ENCODE assay signal across 9 cellular contexts in the genomic region with DNA sequence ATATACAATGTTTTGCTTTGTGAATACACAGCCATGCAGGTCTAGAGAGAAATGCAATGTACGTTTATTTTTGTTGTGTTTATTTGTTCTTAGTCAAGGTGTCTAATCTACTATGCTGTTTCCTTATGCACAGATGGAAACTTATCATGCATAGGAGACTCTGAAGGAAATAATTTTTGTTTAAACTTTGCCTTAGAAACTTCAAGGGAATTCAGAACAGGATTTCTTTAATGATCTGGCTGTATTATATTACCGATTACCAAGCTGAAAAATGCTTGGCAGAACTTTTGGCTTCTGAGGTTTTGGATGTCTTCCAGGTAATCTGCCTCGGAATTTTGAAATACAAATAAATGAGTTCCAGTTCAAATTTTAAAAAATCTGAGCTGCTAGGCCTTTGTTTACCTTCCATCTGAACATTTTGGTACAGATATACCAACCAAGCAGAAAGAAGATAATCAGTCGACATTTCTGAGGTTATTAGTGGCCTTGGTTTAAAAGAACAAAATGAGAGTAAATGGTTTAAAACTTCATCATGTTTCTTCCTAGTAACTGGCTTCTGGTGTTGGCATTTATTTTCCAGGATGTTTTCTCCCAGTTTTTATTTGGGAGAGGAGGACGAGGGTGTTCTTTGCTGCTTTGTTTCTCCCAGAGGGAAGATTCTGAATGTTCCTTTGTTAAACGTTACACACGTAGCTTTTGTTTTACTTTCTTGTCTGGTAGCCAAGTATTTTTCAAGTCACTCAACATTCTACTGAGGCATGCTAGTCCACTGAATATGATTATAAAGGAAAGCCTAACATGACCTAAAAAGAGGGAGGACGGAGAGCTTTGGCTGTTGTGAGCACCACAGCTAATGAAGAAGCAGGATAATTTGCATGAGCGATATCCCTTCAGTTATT.
DNase-seq lines count a peak whose midpoint lies in the region; ATAC-seq and TF ChIP-seq lines count a peak whose summit lies in the region.
"Had no signal": no experiment of that assay in that cellular context is flagged by ENCODE, and none has a peak within 500 bp of the region (broad histone marks: within the 10 kb centered on the region; RNA-seq: fewer than 3 reads in every experiment).

No MANE protein-coding gene starts in this region.

- no peak overlapping the region for H3K4me3 Mint-ChIP-seq in WTC11

- POLR2A ChIA-PET in WTC11 (lab: Charles Lee): no interaction called here

- H3K27ac Mint-ChIP-seq in WTC11: no peak overlapping the region

- peak; percentile 30 for ATAC-seq in Right ventricle myocardium superior (ENCODE audit: poor library complexity)
- no peak for ATAC-seq in left cardiac atrium
- ATAC-seq in HG03196 (IDR thresholded peaks at IDR 0.05; ENCODE audit: unreplicated experiment): no peak
- ATAC-seq in GM21825 (IDR thresholded peaks at IDR 0.05; ENCODE audit: unreplicated experiment): no peak
- ATAC-seq in WTC11: no peak

- intact Hi-C loops in Right ventricle myocardium superior (cut with DNase I) (no loop called here), left cardiac atrium (cut with DNase I) (no loop called here)

- no peaks in the 10 kb centered on the region for H3K27me3 Mint-ChIP-seq in WTC11 (ENCODE audit: low read depth)

- H3K27ac ChIP-seq in epithelial cell of prostate: peak overlapping the region; percentile 56
- H3K27ac ChIP-seq: BLaER1 had no signal

- no peak for TF ChIP-seq CTCF in WTC11 (IDR thresholded peaks at IDR 0.05)

- DNase-seq in Right ventricle myocardium superior (no peak), left cardiac atrium (no peak), epithelial cell of prostate (ENCODE audit: low read depth, low spot score) (no peak), myocyte (ENCODE audit: low read depth) (peak; percentile 68), hepatic stellate cell (ENCODE audit: low spot score) (no peak), WTC11 (ENCODE audit: low spot score) (no peak)

- H3K4me1 Mint-ChIP-seq in WTC11: peaks cover 21% of the 10 kb centered on the region

- H3K9me3 Mint-ChIP-seq in WTC11: peaks cover under 1% of the 10 kb centered on the region; the same call in 1 of the 2 replicates

- H3K36me3 Mint-ChIP-seq in WTC11: 0 out of 2 replicates have a peak, but pooled peaks cover under 1% of the 10 kb centered on the region

- CTCF ChIA-PET in WTC11 (lab: Charles Lee): no interaction called here

TF ChIP-seq in WTC11, 78 proteins besides CTCF, POLR2A, EP300 and RAD21 (continues in another document):
- TF ChIP-seq CBFB (CRISPR knock-in tag; IDR thresholded peaks at IDR 0.05; ENCODE audit: low read depth) (no peak), TEAD1 (CRISPR knock-in tag; IDR thresholded peaks at IDR 0.05) (no peak), SMAD3 (CRISPR knock-in tag; IDR thresholded peaks at IDR 0.05; ENCODE audit: borderline replicate concordance) (no peak), TCF7 (CRISPR knock-in tag; IDR thresholded peaks at IDR 0.05; ENCODE audit: low read depth) (no peak), KAT7 (CRISPR knock-in tag; IDR thresholded peaks at IDR 0.05; ENCODE audit: borderline replicate concordance) (no peak), NFATC4 (CRISPR knock-in tag; IDR thresholded peaks at IDR 0.05) (no peak), CREM (CRISPR knock-in tag; IDR thresholded peaks at IDR 0.05) (no peak)
- TF ChIP-seq, protein P1, sequence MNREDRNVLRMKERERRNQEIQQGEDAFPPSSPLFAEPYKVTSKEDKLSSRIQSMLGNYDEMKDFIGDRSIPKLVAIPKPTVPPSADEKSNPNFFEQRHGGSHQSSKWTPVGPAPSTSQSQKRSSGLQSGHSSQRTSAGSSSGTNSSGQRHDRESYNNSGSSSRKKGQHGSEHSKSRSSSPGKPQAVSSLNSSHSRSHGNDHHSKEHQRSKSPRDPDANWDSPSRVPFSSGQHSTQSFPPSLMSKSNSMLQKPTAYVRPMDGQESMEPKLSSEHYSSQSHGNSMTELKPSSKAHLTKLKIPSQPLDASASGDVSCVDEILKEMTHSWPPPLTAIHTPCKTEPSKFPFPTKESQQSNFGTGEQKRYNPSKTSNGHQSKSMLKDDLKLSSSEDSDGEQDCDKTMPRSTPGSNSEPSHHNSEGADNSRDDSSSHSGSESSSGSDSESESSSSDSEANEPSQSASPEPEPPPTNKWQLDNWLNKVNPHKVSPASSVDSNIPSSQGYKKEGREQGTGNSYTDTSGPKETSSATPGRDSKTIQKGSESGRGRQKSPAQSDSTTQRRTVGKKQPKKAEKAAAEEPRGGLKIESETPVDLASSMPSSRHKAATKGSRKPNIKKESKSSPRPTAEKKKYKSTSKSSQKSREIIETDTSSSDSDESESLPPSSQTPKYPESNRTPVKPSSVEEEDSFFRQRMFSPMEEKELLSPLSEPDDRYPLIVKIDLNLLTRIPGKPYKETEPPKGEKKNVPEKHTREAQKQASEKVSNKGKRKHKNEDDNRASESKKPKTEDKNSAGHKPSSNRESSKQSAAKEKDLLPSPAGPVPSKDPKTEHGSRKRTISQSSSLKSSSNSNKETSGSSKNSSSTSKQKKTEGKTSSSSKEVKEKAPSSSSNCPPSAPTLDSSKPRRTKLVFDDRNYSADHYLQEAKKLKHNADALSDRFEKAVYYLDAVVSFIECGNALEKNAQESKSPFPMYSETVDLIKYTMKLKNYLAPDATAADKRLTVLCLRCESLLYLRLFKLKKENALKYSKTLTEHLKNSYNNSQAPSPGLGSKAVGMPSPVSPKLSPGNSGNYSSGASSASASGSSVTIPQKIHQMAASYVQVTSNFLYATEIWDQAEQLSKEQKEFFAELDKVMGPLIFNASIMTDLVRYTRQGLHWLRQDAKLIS (CRISPR knock-in tag; IDR thresholded peaks at IDR 0.05; ENCODE audit: borderline replicate concordance): no peak
- TF ChIP-seq, protein P2, sequence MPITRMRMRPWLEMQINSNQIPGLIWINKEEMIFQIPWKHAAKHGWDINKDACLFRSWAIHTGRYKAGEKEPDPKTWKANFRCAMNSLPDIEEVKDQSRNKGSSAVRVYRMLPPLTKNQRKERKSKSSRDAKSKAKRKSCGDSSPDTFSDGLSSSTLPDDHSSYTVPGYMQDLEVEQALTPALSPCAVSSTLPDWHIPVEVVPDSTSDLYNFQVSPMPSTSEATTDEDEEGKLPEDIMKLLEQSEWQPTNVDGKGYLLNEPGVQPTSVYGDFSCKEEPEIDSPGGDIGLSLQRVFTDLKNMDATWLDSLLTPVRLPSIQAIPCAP (CRISPR knock-in tag; IDR thresholded peaks at IDR 0.05): no peak
- TF ChIP-seq, protein P3, sequence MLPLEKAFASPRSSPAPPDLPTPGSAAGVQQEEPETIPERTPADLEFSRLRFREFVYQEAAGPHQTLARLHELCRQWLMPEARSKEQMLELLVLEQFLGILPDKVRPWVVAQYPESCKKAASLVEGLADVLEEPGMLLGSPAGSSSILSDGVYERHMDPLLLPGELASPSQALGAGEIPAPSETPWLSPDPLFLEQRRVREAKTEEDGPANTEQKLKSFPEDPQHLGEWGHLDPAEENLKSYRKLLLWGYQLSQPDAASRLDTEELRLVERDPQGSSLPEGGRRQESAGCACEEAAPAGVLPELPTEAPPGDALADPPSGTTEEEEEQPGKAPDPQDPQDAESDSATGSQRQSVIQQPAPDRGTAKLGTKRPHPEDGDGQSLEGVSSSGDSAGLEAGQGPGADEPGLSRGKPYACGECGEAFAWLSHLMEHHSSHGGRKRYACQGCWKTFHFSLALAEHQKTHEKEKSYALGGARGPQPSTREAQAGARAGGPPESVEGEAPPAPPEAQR (CRISPR knock-in tag; IDR thresholded peaks at IDR 0.05): no peak
- TF ChIP-seq, protein P4, sequence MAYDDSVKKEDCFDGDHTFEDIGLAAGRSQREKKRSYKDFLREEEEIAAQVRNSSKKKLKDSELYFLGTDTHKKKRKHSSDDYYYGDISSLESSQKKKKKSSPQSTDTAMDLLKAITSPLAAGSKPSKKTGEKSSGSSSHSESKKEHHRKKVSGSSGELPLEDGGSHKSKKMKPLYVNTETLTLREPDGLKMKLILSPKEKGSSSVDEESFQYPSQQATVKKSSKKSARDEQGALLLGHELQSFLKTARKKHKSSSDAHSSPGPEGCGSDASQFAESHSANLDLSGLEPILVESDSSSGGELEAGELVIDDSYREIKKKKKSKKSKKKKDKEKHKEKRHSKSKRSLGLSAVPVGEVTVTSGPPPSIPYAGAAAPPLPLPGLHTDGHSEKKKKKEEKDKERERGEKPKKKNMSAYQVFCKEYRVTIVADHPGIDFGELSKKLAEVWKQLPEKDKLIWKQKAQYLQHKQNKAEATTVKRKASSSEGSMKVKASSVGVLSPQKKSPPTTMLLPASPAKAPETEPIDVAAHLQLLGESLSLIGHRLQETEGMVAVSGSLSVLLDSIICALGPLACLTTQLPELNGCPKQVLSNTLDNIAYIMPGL (CRISPR knock-in tag; IDR thresholded peaks at IDR 0.05): no peak
- TF ChIP-seq, protein P5, sequence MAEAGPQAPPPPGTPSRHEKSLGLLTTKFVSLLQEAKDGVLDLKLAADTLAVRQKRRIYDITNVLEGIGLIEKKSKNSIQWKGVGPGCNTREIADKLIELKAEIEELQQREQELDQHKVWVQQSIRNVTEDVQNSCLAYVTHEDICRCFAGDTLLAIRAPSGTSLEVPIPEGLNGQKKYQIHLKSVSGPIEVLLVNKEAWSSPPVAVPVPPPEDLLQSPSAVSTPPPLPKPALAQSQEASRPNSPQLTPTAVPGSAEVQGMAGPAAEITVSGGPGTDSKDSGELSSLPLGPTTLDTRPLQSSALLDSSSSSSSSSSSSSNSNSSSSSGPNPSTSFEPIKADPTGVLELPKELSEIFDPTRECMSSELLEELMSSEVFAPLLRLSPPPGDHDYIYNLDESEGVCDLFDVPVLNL (CRISPR knock-in tag; IDR thresholded peaks at IDR 0.05; ENCODE audit: borderline replicate concordance, low read depth): no peak
- TF ChIP-seq, protein P6, sequence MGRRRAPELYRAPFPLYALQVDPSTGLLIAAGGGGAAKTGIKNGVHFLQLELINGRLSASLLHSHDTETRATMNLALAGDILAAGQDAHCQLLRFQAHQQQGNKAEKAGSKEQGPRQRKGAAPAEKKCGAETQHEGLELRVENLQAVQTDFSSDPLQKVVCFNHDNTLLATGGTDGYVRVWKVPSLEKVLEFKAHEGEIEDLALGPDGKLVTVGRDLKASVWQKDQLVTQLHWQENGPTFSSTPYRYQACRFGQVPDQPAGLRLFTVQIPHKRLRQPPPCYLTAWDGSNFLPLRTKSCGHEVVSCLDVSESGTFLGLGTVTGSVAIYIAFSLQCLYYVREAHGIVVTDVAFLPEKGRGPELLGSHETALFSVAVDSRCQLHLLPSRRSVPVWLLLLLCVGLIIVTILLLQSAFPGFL (CRISPR knock-in tag; IDR thresholded peaks at IDR 0.05; ENCODE audit: borderline replicate concordance): no peak
